Comparison of ENCODE assay signal across 18 cellular contexts in the genomic region with DNA sequence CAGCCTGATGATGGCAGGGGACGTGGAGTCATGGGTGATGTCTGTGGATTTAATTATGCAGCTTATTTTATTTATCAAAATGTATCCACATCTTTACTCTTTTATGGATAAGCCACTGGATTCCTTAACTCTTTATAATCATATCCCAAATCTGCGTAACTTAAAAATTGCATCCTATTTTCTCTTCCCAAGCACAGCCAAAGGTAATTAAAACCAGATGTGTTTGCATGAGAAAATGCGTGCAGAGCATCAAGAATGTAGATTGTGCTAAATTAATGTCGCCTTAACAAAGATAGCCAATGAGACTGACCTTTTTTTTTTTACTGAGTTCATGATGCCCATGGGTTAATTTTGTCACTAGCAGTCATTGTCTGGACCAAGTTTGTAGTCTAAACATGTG.
"Had no signal": no experiment of that assay in that cellular context is flagged by ENCODE, and none has a peak within 500 bp of the region (broad histone marks: within the 10 kb centered on the region; RNA-seq: fewer than 3 reads in every experiment).

No MANE protein-coding gene starts in this region.

- H3K4me3 Mint-ChIP-seq: natural killer cell; stimulated activated effector memory CD8-positive, alpha-beta T cell treated with anti-CD3 and anti-CD28 coated beads, Interleukin-12 subunit alpha, Interleukin-12 subunit beta, amount 100 ng/mL, for 72 hours; type B pancreatic cell had no signal

- ATAC-seq: gastrocnemius medialis; left ventricle myocardium superior; lower lobe of right lung; natural killer cell; psoas muscle; right cardiac atrium; stimulated activated effector memory CD8-positive, alpha-beta T cell treated with anti-CD3 and anti-CD28 coated beads, Interleukin-12 subunit alpha, Interleukin-12 subunit beta, amount 100 ng/mL, for 72 hours; stimulated activated naive CD8-positive, alpha-beta T cell treated with anti-CD3 and anti-CD28 coated beads, Interleukin-15, Interleukin-2, amounts not matched to agents 100 U/mL and 50 U/mL, for 24 hours had no signal

- DNase-seq: dorsolateral prefrontal cortex; effector CD4-positive, alpha-beta T cell; gastrocnemius medialis; left ventricle myocardium superior; lower lobe of right lung; natural killer cell; occipital lobe; ovary; psoas muscle; right cardiac atrium; sigmoid colon; stimulated activated CD4-positive, alpha-beta T cell treated with anti-CD3 and anti-CD28 coated beads, Interleukin-2, amount 100 ng/mL, for 24 hours; stimulated activated CD4-positive, alpha-beta T cell treated with anti-CD3 and anti-CD28 coated beads, Interleukin-4, amount 100 ng/mL, for 24 hours; stimulated activated naive CD8-positive, alpha-beta T cell treated with anti-CD3 and anti-CD28 coated beads, Interleukin-15, Interleukin-2, amounts not matched to agents 100 U/mL and 50 U/mL, for 24 hours; substantia nigra; testis had no signal

- H3K9me3 Mint-ChIP-seq: natural killer cell; stimulated activated effector memory CD8-positive, alpha-beta T cell treated with anti-CD3 and anti-CD28 coated beads, Interleukin-12 subunit alpha, Interleukin-12 subunit beta, amount 100 ng/mL, for 72 hours; type B pancreatic cell had no signal

- H3K36me3 Mint-ChIP-seq: natural killer cell; stimulated activated effector memory CD8-positive, alpha-beta T cell treated with anti-CD3 and anti-CD28 coated beads, Interleukin-12 subunit alpha, Interleukin-12 subunit beta, amount 100 ng/mL, for 72 hours; type B pancreatic cell had no signal

- H3K27ac Mint-ChIP-seq: natural killer cell; stimulated activated effector memory CD8-positive, alpha-beta T cell treated with anti-CD3 and anti-CD28 coated beads, Interleukin-12 subunit alpha, Interleukin-12 subunit beta, amount 100 ng/mL, for 72 hours had no signal
